In the genomic region with DNA sequence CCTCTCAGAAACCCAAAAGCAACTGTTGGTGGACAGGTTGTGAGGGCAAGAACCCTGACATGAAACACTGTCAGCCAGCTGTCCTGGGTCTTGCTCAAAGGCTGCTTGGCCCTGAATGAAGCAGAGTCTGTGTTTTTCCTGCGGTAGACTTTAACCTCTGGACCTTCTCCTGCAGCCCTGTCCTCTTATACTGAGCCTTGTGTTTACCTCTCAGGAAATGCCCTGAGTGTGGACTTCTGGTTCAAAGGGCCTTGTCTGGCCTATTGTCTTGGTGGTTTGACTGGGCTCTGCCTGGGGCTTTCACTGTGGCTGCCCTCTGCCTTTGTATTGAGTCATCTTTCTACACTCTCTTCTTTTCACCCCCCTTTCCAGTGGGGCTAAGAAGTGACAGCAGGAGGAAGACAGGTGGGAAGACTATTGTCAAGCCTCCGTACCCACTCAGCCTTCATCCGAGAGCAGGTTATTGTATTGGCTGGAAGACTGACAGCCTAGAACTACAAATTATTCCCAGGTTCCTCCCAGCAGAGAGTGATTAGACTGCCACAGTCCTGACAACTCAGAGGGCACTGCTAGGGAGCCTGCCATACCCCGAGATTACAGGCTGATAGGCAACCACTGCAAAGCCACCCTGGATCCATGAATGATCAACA, we compare ENCODE assay signal across 1 cellular context.
A peak's percentile ranks its signal among the peaks of the same experiment; 100 is the strongest.
TF ChIP-seq lines count a peak whose summit lies in the region.

No MANE protein-coding gene starts in this region.

TF ChIP-seq in HepG2, 621 proteins besides CTCF, POLR2A, EP300 and RAD21 (continued from another document and continues in another):
- TF ChIP-seq, protein P1, sequence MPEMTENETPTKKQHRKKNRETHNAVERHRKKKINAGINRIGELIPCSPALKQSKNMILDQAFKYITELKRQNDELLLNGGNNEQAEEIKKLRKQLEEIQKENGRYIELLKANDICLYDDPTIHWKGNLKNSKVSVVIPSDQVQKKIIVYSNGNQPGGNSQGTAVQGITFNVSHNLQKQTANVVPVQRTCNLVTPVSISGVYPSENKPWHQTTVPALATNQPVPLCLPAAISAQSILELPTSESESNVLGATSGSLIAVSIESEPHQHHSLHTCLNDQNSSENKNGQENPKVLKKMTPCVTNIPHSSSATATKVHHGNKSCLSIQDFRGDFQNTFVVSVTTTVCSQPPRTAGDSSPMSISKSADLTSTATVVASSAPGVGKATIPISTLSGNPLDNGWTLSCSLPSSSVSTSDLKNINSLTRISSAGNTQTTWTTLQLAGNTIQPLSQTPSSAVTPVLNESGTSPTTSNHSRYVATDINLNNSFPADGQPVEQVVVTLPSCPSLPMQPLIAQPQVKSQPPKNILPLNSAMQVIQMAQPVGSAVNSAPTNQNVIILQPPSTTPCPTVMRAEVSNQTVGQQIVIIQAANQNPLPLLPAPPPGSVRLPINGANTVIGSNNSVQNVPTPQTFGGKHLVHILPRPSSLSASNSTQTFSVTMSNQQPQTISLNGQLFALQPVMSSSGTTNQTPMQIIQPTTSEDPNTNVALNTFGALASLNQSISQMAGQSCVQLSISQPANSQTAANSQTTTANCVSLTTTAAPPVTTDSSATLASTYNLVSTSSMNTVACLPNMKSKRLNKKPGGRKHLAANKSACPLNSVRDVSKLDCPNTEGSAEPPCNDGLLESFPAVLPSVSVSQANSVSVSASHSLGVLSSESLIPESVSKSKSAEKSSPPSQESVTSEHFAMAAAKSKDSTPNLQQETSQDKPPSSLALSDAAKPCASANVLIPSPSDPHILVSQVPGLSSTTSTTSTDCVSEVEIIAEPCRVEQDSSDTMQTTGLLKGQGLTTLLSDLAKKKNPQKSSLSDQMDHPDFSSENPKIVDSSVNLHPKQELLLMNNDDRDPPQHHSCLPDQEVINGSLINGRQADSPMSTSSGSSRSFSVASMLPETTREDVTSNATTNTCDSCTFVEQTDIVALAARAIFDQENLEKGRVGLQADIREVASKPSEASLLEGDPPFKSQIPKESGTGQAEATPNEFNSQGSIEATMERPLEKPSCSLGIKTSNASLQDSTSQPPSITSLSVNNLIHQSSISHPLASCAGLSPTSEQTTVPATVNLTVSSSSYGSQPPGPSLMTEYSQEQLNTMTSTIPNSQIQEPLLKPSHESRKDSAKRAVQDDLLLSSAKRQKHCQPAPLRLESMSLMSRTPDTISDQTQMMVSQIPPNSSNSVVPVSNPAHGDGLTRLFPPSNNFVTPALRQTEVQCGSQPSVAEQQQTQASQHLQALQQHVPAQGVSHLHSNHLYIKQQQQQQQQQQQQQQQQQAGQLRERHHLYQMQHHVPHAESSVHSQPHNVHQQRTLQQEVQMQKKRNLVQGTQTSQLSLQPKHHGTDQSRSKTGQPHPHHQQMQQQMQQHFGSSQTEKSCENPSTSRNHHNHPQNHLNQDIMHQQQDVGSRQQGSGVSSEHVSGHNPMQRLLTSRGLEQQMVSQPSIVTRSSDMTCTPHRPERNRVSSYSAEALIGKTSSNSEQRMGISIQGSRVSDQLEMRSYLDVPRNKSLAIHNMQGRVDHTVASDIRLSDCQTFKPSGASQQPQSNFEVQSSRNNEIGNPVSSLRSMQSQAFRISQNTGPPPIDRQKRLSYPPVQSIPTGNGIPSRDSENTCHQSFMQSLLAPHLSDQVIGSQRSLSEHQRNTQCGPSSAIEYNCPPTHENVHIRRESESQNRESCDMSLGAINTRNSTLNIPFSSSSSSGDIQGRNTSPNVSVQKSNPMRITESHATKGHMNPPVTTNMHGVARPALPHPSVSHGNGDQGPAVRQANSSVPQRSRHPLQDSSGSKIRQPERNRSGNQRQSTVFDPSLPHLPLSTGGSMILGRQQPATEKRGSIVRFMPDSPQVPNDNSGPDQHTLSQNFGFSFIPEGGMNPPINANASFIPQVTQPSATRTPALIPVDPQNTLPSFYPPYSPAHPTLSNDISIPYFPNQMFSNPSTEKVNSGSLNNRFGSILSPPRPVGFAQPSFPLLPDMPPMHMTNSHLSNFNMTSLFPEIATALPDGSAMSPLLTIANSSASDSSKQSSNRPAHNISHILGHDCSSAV (CRISPR knock-in tag; IDR thresholded peaks at IDR 0.05; ENCODE audit: borderline replicate concordance), result 0 out of 2 replicates have a peak, but pooled peaks have one; percentile 38
- TF ChIP-seq ZNF225 (CRISPR knock-in tag; IDR thresholded peaks at IDR 0.05) (no peak), TARDBP (CRISPR knock-in tag; IDR thresholded peaks at IDR 0.05) (peak; percentile 65; the same call in 1 of the 2 replicates), MBD4 (IDR thresholded peaks at IDR 0.05; ENCODE audit: borderline replicate concordance, low read length) (no peak), FOSL1 (CRISPR knock-in tag; IDR thresholded peaks at IDR 0.05; ENCODE audit: borderline replicate concordance) (no peak), ZNF501 (CRISPR knock-in tag; IDR thresholded peaks at IDR 0.05) (no peak; the same call in 1 of the 2 replicates), ZNF530 (CRISPR knock-in tag; IDR thresholded peaks at IDR 0.05; ENCODE audit: low read depth) (no peak), NFE2 (CRISPR knock-in tag; IDR thresholded peaks at IDR 0.05) (no peak), FOXK1 (CRISPR knock-in tag; IDR thresholded peaks at IDR 0.05; ENCODE audit: borderline replicate concordance, low read depth) (peak; percentile 85), FIP1L1 (IDR thresholded peaks at IDR 0.05; ENCODE audit: borderline replicate concordance, insufficient read depth, low read depth, low read length) (no peak), ZFP37 (CRISPR knock-in tag; IDR thresholded peaks at IDR 0.05; ENCODE audit: borderline replicate concordance) (no peak), ZNF720 (CRISPR knock-in tag; IDR thresholded peaks at IDR 0.05) (no peak), KLF16 (CRISPR knock-in tag; IDR thresholded peaks at IDR 0.05) (peak in 1 of 2 experiments; percentile 68; a peak in 1 of 4 replicates), RFXANK (CRISPR knock-in tag; IDR thresholded peaks at IDR 0.05) (no peak), ZNF546 (CRISPR knock-in tag; conservative IDR thresholded peaks at IDR 0.05) (0 out of 2 replicates have a peak, but pooled peaks have one; percentile 36), NR2C2 (CRISPR knock-in tag; IDR thresholded peaks at IDR 0.05; ENCODE audit: borderline replicate concordance) (peak; percentile 50; the same call in 1 of the 2 replicates), BRCA1 (CRISPR knock-in tag; IDR thresholded peaks at IDR 0.05) (no peak), ZNF543 (CRISPR knock-in tag; IDR thresholded peaks at IDR 0.05) (no peak), RFXAP (CRISPR knock-in tag; IDR thresholded peaks at IDR 0.05; ENCODE audit: borderline replicate concordance) (no peak; the same call in 1 of the 2 replicates), HNRNPL (IDR thresholded peaks at IDR 0.05; ENCODE audit: low read depth, low read length) (no peak), ZNF556 (CRISPR knock-in tag; IDR thresholded peaks at IDR 0.05; ENCODE audit: borderline replicate concordance) (peak; percentile 58; the same call in 1 of the 2 replicates), HDAC2 (CRISPR knock-in tag; IDR thresholded peaks at IDR 0.05) (peak; percentile 94)
- TF ChIP-seq, protein P2, sequence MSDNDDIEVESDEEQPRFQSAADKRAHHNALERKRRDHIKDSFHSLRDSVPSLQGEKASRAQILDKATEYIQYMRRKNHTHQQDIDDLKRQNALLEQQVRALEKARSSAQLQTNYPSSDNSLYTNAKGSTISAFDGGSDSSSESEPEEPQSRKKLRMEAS (IDR thresholded peaks at IDR 0.05), result peak; percentile 60
- TF ChIP-seq, protein P3, sequence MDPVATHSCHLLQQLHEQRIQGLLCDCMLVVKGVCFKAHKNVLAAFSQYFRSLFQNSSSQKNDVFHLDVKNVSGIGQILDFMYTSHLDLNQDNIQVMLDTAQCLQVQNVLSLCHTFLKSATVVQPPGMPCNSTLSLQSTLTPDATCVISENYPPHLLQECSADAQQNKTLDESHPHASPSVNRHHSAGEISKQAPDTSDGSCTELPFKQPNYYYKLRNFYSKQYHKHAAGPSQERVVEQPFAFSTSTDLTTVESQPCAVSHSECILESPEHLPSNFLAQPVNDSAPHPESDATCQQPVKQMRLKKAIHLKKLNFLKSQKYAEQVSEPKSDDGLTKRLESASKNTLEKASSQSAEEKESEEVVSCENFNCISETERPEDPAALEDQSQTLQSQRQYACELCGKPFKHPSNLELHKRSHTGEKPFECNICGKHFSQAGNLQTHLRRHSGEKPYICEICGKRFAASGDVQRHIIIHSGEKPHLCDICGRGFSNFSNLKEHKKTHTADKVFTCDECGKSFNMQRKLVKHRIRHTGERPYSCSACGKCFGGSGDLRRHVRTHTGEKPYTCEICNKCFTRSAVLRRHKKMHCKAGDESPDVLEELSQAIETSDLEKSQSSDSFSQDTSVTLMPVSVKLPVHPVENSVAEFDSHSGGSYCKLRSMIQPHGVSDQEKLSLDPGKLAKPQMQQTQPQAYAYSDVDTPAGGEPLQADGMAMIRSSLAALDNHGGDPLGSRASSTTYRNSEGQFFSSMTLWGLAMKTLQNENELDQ (CRISPR knock-in tag; IDR thresholded peaks at IDR 0.05; ENCODE audit: borderline replicate concordance), result no peak
- TF ChIP-seq, protein P4, sequence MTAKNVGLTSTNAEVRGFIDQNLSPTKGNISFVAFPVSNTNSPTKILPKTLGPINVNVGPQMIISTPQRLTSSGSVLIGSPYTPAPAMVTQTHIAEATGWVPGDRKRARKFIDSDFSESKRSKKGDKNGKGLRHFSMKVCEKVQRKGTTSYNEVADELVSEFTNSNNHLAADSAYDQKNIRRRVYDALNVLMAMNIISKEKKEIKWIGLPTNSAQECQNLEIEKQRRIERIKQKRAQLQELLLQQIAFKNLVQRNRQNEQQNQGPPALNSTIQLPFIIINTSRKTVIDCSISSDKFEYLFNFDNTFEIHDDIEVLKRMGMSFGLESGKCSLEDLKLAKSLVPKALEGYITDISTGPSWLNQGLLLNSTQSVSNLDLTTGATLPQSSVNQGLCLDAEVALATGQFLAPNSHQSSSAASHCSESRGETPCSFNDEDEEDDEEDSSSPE (CRISPR knock-in tag; IDR thresholded peaks at IDR 0.05), result no peak; the same call in 1 of the 2 replicates
- TF ChIP-seq, protein P5, sequence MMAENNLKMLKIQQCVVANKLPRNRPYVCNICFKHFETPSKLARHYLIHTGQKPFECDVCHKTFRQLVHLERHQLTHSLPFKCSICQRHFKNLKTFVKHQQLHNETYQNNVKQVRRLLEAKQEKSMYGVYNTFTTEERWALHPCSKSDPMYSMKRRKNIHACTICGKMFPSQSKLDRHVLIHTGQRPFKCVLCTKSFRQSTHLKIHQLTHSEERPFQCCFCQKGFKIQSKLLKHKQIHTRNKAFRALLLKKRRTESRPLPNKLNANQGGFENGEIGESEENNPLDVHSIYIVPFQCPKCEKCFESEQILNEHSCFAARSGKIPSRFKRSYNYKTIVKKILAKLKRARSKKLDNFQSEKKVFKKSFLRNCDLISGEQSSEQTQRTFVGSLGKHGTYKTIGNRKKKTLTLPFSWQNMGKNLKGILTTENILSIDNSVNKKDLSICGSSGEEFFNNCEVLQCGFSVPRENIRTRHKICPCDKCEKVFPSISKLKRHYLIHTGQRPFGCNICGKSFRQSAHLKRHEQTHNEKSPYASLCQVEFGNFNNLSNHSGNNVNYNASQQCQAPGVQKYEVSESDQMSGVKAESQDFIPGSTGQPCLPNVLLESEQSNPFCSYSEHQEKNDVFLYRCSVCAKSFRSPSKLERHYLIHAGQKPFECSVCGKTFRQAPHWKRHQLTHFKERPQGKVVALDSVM (CRISPR knock-in tag; IDR thresholded peaks at IDR 0.05), result no peak
- TF ChIP-seq, protein P6, sequence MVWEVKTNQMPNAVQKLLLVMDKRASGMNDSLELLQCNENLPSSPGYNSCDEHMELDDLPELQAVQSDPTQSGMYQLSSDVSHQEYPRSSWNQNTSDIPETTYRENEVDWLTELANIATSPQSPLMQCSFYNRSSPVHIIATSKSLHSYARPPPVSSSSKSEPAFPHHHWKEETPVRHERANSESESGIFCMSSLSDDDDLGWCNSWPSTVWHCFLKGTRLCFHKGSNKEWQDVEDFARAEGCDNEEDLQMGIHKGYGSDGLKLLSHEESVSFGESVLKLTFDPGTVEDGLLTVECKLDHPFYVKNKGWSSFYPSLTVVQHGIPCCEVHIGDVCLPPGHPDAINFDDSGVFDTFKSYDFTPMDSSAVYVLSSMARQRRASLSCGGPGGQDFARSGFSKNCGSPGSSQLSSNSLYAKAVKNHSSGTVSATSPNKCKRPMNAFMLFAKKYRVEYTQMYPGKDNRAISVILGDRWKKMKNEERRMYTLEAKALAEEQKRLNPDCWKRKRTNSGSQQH (CRISPR knock-in tag; IDR thresholded peaks at IDR 0.05; ENCODE audit: low read depth), result 0 out of 2 replicates have a peak, but pooled peaks have one; percentile 31
- TF ChIP-seq, protein P7, sequence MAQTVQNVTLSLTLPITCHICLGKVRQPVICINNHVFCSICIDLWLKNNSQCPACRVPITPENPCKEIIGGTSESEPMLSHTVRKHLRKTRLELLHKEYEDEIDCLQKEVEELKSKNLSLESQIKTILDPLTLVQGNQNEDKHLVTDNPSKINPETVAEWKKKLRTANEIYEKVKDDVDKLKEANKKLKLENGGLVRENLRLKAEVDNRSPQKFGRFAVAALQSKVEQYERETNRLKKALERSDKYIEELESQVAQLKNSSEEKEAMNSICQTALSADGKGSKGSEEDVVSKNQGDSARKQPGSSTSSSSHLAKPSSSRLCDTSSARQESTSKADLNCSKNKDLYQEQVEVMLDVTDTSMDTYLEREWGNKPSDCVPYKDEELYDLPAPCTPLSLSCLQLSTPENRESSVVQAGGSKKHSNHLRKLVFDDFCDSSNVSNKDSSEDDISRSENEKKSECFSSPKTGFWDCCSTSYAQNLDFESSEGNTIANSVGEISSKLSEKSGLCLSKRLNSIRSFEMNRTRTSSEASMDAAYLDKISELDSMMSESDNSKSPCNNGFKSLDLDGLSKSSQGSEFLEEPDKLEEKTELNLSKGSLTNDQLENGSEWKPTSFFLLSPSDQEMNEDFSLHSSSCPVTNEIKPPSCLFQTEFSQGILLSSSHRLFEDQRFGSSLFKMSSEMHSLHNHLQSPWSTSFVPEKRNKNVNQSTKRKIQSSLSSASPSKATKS (CRISPR knock-in tag; IDR thresholded peaks at IDR 0.05), result no peak
- TF ChIP-seq, protein P8, sequence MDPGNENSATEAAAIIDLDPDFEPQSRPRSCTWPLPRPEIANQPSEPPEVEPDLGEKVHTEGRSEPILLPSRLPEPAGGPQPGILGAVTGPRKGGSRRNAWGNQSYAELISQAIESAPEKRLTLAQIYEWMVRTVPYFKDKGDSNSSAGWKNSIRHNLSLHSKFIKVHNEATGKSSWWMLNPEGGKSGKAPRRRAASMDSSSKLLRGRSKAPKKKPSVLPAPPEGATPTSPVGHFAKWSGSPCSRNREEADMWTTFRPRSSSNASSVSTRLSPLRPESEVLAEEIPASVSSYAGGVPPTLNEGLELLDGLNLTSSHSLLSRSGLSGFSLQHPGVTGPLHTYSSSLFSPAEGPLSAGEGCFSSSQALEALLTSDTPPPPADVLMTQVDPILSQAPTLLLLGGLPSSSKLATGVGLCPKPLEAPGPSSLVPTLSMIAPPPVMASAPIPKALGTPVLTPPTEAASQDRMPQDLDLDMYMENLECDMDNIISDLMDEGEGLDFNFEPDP (CRISPR knock-in tag; conservative IDR thresholded peaks at IDR 0.05), result no peak
- TF ChIP-seq, protein P9, sequence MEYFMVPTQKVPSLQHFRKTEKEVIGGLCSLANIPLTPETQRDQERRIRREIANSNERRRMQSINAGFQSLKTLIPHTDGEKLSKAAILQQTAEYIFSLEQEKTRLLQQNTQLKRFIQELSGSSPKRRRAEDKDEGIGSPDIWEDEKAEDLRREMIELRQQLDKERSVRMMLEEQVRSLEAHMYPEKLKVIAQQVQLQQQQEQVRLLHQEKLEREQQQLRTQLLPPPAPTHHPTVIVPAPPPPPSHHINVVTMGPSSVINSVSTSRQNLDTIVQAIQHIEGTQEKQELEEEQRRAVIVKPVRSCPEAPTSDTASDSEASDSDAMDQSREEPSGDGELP (IDR thresholded peaks at IDR 0.05; ENCODE audit: borderline replicate concordance, low read depth), result peak; percentile 86; the same call in 1 of the 2 replicates
